ENCODE assay signal across 18 cellular contexts in genomic region chr2:58436842-58437241, GRCh38.
"Had no signal": no experiment of that assay in that cellular context is flagged by ENCODE, and none has a peak within 500 bp of the region (broad histone marks: within the 10 kb centered on the region; RNA-seq: fewer than 3 reads in every experiment).

No MANE protein-coding gene starts in this region.

- H3K9ac ChIP-seq: parathyroid adenoma had no signal

- H3K36me3 ChIP-seq: cardiac muscle cell, left lung, neutrophil, tibial artery had no signal

- DNase-seq: activated naive CD4-positive, alpha-beta T cell; activated naive CD8-positive, alpha-beta T cell treated with anti-CD3 and anti-CD28 coated beads, Interleukin-2, amount 10 ng/mL, durations not matched to agents 7 days and 5 days; dorsolateral prefrontal cortex; endodermal cell; erythroblast; hippocampal formation; kidney; left lung; natural killer cell; stimulated activated CD4-positive, alpha-beta T cell treated with anti-CD3 and anti-CD28 coated beads, Interleukin-15, amount 100 ng/mL, for 24 hours; stimulated activated CD4-positive, alpha-beta T cell treated with anti-CD3 and anti-CD28 coated beads, Interleukin-4, amount 100 ng/mL, for 1 hour; stimulated activated naive B cell treated with anti-CD40 and anti-IgM and Interleukin-4, amounts not matched to agents 10 μg/mL and 1 μg/mL and 100 μg/mL, for 72 hours; tibial artery had no signal

- H3K4me3 Mint-ChIP-seq: activated naive CD8-positive, alpha-beta T cell treated with anti-CD3 and anti-CD28 coated beads, Interleukin-2, amount 10 ng/mL, durations not matched to agents 7 days and 5 days; endodermal cell; natural killer cell; stimulated activated naive B cell treated with anti-CD40 and anti-IgM and Interleukin-4, amounts not matched to agents 10 μg/mL and 1 μg/mL and 100 μg/mL, for 72 hours; T-helper 2 cell treated with Interferon-gamma antibody and Interleukin-4, amounts not matched to agents 5 μg/mL and 100 μg/mL, for 36 hours had no signal

- H3K4me1 ChIP-seq: left lung, parathyroid adenoma, tibial artery had no signal

- H3K27ac Mint-ChIP-seq: activated naive CD8-positive, alpha-beta T cell treated with anti-CD3 and anti-CD28 coated beads, Interleukin-2, amount 10 ng/mL, durations not matched to agents 7 days and 5 days; natural killer cell; stimulated activated naive B cell treated with anti-CD40 and anti-IgM and Interleukin-4, amounts not matched to agents 10 μg/mL and 1 μg/mL and 100 μg/mL, for 72 hours; T-helper 2 cell treated with Interferon-gamma antibody and Interleukin-4, amounts not matched to agents 5 μg/mL and 100 μg/mL, for 36 hours had no signal

- H3K27me3 ChIP-seq: cardiac muscle cell, dorsolateral prefrontal cortex, left lung, neutrophil, tibial artery had no signal

- H3K9me3 ChIP-seq: left lung, neutrophil, tibial artery had no signal

- ATAC-seq: activated CD4-positive, CD25-positive, alpha-beta regulatory T cell treated with anti-CD3 and anti-CD28 coated beads, Interleukin-2, amount 50 U/mL, for 24 hours; left lung; natural killer cell; stimulated activated naive B cell treated with anti-CD40 and anti-IgM and Interleukin-4, amounts not matched to agents 10 μg/mL and 1 μg/mL and 100 μg/mL, for 72 hours had no signal

- H3K79me2 ChIP-seq: parathyroid adenoma had no signal

- H3K27ac ChIP-seq: cardiac muscle cell, dorsolateral prefrontal cortex, left lung, neutrophil, parathyroid adenoma, tibial artery had no signal

- H3K36me3 Mint-ChIP-seq: activated naive CD8-positive, alpha-beta T cell treated with anti-CD3 and anti-CD28 coated beads, Interleukin-2, amount 10 ng/mL, durations not matched to agents 7 days and 5 days; natural killer cell; stimulated activated naive B cell treated with anti-CD40 and anti-IgM and Interleukin-4, amounts not matched to agents 10 μg/mL and 1 μg/mL and 100 μg/mL, for 72 hours had no signal

- H3K4me1 Mint-ChIP-seq: activated naive CD8-positive, alpha-beta T cell treated with anti-CD3 and anti-CD28 coated beads, Interleukin-2, amount 10 ng/mL, durations not matched to agents 7 days and 5 days; natural killer cell; stimulated activated naive B cell treated with anti-CD40 and anti-IgM and Interleukin-4, amounts not matched to agents 10 μg/mL and 1 μg/mL and 100 μg/mL, for 72 hours had no signal

- H3K4me3 ChIP-seq: cardiac muscle cell, dorsolateral prefrontal cortex, left lung, tibial artery had no signal

- H3K9me3 Mint-ChIP-seq: activated naive CD8-positive, alpha-beta T cell treated with anti-CD3 and anti-CD28 coated beads, Interleukin-2, amount 10 ng/mL, durations not matched to agents 7 days and 5 days; endodermal cell; natural killer cell; stimulated activated naive B cell treated with anti-CD40 and anti-IgM and Interleukin-4, amounts not matched to agents 10 μg/mL and 1 μg/mL and 100 μg/mL, for 72 hours; T-helper 2 cell treated with Interferon-gamma antibody and Interleukin-4, amounts not matched to agents 5 μg/mL and 100 μg/mL, for 36 hours had no signal

- H2AFZ ChIP-seq: parathyroid adenoma had no signal
